ENCODE assay signal across 8 cellular contexts in genomic region chr7:105691029-105691691, GRCh38.
DNase-seq lines count a peak whose midpoint lies in the region; ATAC-seq and TF ChIP-seq lines count a peak whose summit lies in the region.

No MANE protein-coding gene starts in this region.

- peak overlapping the region; percentile 97 for H3K27ac ChIP-seq in CD4-positive, alpha-beta T cell (ENCODE audit: low read depth, low read length)
- peak overlapping the region; percentile 91 for H3K27ac ChIP-seq in VCaP

- no peaks in the 10 kb centered on the region for H3K36me3 ChIP-seq in HAP-1 (replicated peaks)
- no peaks in the 10 kb centered on the region for H3K36me3 ChIP-seq in endocrine pancreas (ENCODE audit: control insufficient read depth, insufficient read depth, low read length)

- H3K4me1 Mint-ChIP-seq in CD4-positive, alpha-beta T cell (ENCODE audit: low read depth) = peaks cover 68% of the 10 kb centered on the region
- H3K4me1 Mint-ChIP-seq in naive thymus-derived CD8-positive, alpha-beta T cell = peaks cover 30 to 63% (median 59%) of the 10 kb centered on the region in 4 donors

- peak overlapping the region; percentile 31 for H3K9ac ChIP-seq in endocrine pancreas (ENCODE audit: control insufficient read depth, insufficient read depth, low read length)

- no peaks in the 10 kb centered on the region for H3K9me3 ChIP-seq in CD4-positive, alpha-beta T cell (ENCODE audit: control insufficient read depth, low read length)
- H3K9me3 ChIP-seq in HAP-1 (no peaks in the 10 kb centered on the region), endocrine pancreas (ENCODE audit: control insufficient read depth, low read length) (no peaks in the 10 kb centered on the region)

- peak; percentile 55 for ATAC-seq in CD4-positive, alpha-beta T cell (ENCODE audit: poor library complexity)
- ATAC-seq in naive thymus-derived CD8-positive, alpha-beta T cell = peak; percentile 62 to 72
- no peak for ATAC-seq in HG03095 (IDR thresholded peaks at IDR 0.05; ENCODE audit: unreplicated experiment)

- H3K27me3 Mint-ChIP-seq in CD4-positive, alpha-beta T cell = no peaks in the 10 kb centered on the region
- no peaks in the 10 kb centered on the region for H3K27me3 Mint-ChIP-seq in naive thymus-derived CD8-positive, alpha-beta T cell

- CTCF ChIA-PET in CD4-positive, alpha-beta T cell (lab: Charles Lee) = interaction anchor here (1.2 to 2.3 kb wide), 4 partner anchors 13 to 351 kb away, joined by 3 to 7 read pairs (median 4); no protein-coding TSS in a partner anchor

- H3K4me1 ChIP-seq in HAP-1 = peaks cover 35% of the 10 kb centered on the region
- H3K4me1 ChIP-seq in endocrine pancreas (ENCODE audit: control insufficient read depth, insufficient read depth, low read length) = no peaks in the 10 kb centered on the region

- POLR2A ChIA-PET in CD4-positive, alpha-beta T cell (lab: Charles Lee) = interaction anchor here (0.9 to 3.5 kb wide), 26 partner anchors 10 to 1477 kb away, joined by 3 to 69 read pairs (median 5); partner anchors contain the start of genes ATXN7L1, HBP1, KMT2E and NAMPT
- POLR2A ChIA-PET in naive thymus-derived CD8-positive, alpha-beta T cell (lab: Charles Lee) = interaction anchor here (0.7 to 2.4 kb wide), 15 partner anchors 9 to 677 kb away, joined by 3 to 13 read pairs (median 4); partner anchors contain the start of genes KMT2E and SYPL1

- H3K36me3 Mint-ChIP-seq in CD4-positive, alpha-beta T cell (ENCODE audit: low read depth) = peaks cover 31% of the 10 kb centered on the region
- peaks cover 1 to 7% (median 2%) of the 10 kb centered on the region in 3 donors for H3K36me3 Mint-ChIP-seq in naive thymus-derived CD8-positive, alpha-beta T cell

- H3K4me3 ChIP-seq in HAP-1 (peak overlapping the region; percentile 7), endocrine pancreas (ENCODE audit: control insufficient read depth, insufficient read depth, low read length) (peak overlapping the region; percentile 96)

- H3K4me3 Mint-ChIP-seq in CD4-positive, alpha-beta T cell = peak overlapping the region; percentile 87
- H3K4me3 Mint-ChIP-seq in naive thymus-derived CD8-positive, alpha-beta T cell = peak overlapping the region; percentile 87 to 99 (median 94)

- intact Hi-C loops in CD4-positive, alpha-beta T cell (cut with DNase I, micrococcal nuclease) = loop anchor here (1.0 to 10.0 kb wide), 6 partner anchors 13 to 594 kb away; partner anchors contain the start of genes ATXN7L1 (in 1 of the 2) and NAMPT (in 1 of the 2)

- no peaks in the 10 kb centered on the region for H3K27me3 ChIP-seq in CD4-positive, alpha-beta T cell (ENCODE audit: control insufficient read depth, insufficient read depth, low read length)
- H3K27me3 ChIP-seq in HAP-1 (ENCODE audit: low read depth) (no peaks in the 10 kb centered on the region), endocrine pancreas (ENCODE audit: control insufficient read depth, insufficient read depth, low read length) (no peaks in the 10 kb centered on the region)

- no peak for TF ChIP-seq CTCF in CD4-positive, alpha-beta T cell (IDR thresholded peaks at IDR 0.05)
- TF ChIP-seq CTCF in VCaP (conservative IDR thresholded peaks at IDR 0.05) = no peak

- H3K27ac Mint-ChIP-seq in CD4-positive, alpha-beta T cell = peak overlapping the region; percentile 98
- H3K27ac Mint-ChIP-seq in naive thymus-derived CD8-positive, alpha-beta T cell = peak overlapping the region; percentile 95 to 99 (median 99)

- no peaks in the 10 kb centered on the region for H3K9me3 Mint-ChIP-seq in CD4-positive, alpha-beta T cell
- H3K9me3 Mint-ChIP-seq in naive thymus-derived CD8-positive, alpha-beta T cell = peaks cover 0 to 7% (median under 1%) of the 10 kb centered on the region in 9 donors

- DNase-seq in CD4-positive, alpha-beta T cell = peak in 8 of 10 experiments; percentile 32 to 51 (median 42)
- peak; percentile 6 to 33 for DNase-seq in HAP-1 (ENCODE audit: low spot score in 2 of 2)
- peak in 9 of 10 donors; percentile 4 to 71 (median 53) for DNase-seq in naive thymus-derived CD8-positive, alpha-beta T cell
- no peak for DNase-seq in NCI-H345 treated with DMSO at 0.1 percent for 48 hours (lab: John Stamatoyannopoulos, UW; ENCODE audit: unreplicated experiment)
- no peak for DNase-seq in 8988T

- in situ Hi-C loops in HAP-1 (cut with MboI; ENCODE audit: low sequenced_read_pairs) = no loop called here

Comparison
In these comparisons a context has a peak if more than half of its experiments do, and no peak if none do; other contexts are left out.
1. DNase-seq: peak in CD4-positive, alpha-beta T cell (8 of 10), HAP-1 (2 of 2) and naive thymus-derived CD8-positive, alpha-beta T cell (9 of 10); none in NCI-H345 treated with DMSO at 0.1 percent for 48 hours (single experiment) and 8988T (single experiment).